Comparison of ENCODE assay signal across 9 cellular contexts in the genomic region with DNA sequence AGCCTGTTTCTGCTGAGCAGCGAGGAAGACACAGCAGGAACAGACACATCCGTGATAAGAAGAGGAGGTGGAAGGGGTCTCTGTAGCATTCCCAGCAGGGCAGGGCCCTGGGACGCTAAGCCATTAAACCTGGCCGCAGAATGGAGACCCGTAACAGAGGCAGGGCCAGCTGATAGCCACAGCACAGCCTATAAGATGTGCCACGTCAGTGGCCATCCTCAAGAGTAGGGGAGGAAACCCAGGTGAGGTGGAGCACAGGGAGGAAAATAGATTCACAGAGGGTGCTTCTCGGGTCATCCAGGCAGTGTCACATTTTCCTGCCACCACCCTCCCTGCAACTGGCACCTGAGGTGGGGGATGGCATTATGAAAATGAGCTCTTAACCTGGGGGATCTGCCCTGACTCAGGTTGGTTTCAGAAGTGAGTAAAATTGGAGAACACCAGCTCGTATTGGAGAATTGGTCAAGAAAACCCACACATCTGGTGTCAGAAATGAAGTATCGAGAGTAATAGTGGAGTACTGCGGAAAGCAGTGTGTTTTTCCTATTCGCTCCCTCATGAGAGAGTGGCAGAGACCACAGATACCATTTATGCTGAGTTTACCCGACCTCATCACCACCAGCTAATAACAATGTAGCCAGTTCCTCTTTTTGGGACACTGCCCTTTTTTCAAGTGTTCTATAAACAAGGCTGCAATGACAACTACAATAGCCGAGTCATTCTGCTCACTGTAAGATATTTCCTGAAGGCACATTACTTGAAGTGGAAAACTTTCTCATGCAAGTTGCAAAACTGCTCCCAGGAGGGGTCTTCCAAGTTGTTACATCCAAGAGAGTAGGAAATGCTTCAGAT.
DNase-seq lines count a peak whose midpoint lies in the region; ATAC-seq and TF ChIP-seq lines count a peak whose summit lies in the region.
"Had no signal": no experiment of that assay in that cellular context is flagged by ENCODE, and none has a peak within 500 bp of the region (broad histone marks: within the 10 kb centered on the region; RNA-seq: fewer than 3 reads in every experiment).

No MANE protein-coding gene starts in this region.

- peaks cover 2% of the 10 kb centered on the region in 2 donors for H3K36me3 Mint-ChIP-seq in activated T-cell treated with anti-CD3 and anti-CD28 coated beads, Interleukin-2, amount 50 U/mL, for 72 hours (ENCODE audit: insufficient read depth in 2 of 2)

- peaks cover 3 to 11% of the 10 kb centered on the region in 2 donors for H3K9me3 Mint-ChIP-seq in activated T-cell treated with anti-CD3 and anti-CD28 coated beads, Interleukin-2, amount 50 U/mL, for 72 hours

- no peaks in the 10 kb centered on the region for H4K20me1 ChIP-seq in OCI-LY3 (ENCODE audit: insufficient read depth, low read length)

- H3K4me3 Mint-ChIP-seq in activated T-cell treated with anti-CD3 and anti-CD28 coated beads, Interleukin-2, amount 50 U/mL, for 72 hours: no peak overlapping the region

- TF ChIP-seq CTCF in OCI-LY3 (IDR thresholded peaks at IDR 0.05; ENCODE audit: low read depth, low read length) (no peak), ascending aorta (IDR thresholded peaks at IDR 0.05) (no peak)

- peaks cover 8% of the 10 kb centered on the region; the same call in 1 of the 2 replicates for H3K27me3 ChIP-seq in OCI-LY3 (ENCODE audit: low read depth, low read length)
- no peaks in the 10 kb centered on the region for H3K27me3 ChIP-seq in aorta (ENCODE audit: control insufficient read depth in 1 of 2, insufficient read depth in 2 of 2, low read length in 1 of 2)
- H3K27me3 ChIP-seq in ascending aorta: no peaks in the 10 kb centered on the region

- H3K9ac ChIP-seq in OCI-LY3 (ENCODE audit: low read length): peak overlapping the region; percentile 69

- H3K4me1 ChIP-seq in OCI-LY3 (ENCODE audit: low read length) (peaks cover 63% of the 10 kb centered on the region), aorta (ENCODE audit: control insufficient read depth in 1 of 2, insufficient read depth in 2 of 2, low read length in 2 of 2) (no peaks in the 10 kb centered on the region), ascending aorta (no peaks in the 10 kb centered on the region)

- H3K27ac ChIP-seq in OCI-LY3 (ENCODE audit: low read length) (peak overlapping the region; percentile 92), aorta (ENCODE audit: low read depth in 1 of 2, low read length in 2 of 2) (no peak overlapping the region), ascending aorta (no peak overlapping the region)

- H3K4me1 Mint-ChIP-seq in activated T-cell treated with anti-CD3 and anti-CD28 coated beads, Interleukin-2, amount 50 U/mL, for 72 hours (ENCODE audit: low read depth): peaks cover 5% of the 10 kb centered on the region

- H3K4me3 ChIP-seq in OCI-LY3 (ENCODE audit: low read length) (peak overlapping the region; percentile 66), aorta (ENCODE audit: low read length in 2 of 2) (no peak overlapping the region), ascending aorta (no peak overlapping the region)

- intact Hi-C loops in aorta (cut with DNase I) (no loop called here), ascending aorta (cut with DNase I) (no loop called here)

- WGBS in aorta, 2 donors: 63 to 68% methylated on average over 13 of the region's 13 CpGs

- peak overlapping the region; percentile 92 for H3K4me2 ChIP-seq in OCI-LY3 (ENCODE audit: low read length)

- no peaks in the 10 kb centered on the region for H3K79me2 ChIP-seq in OCI-LY3 (ENCODE audit: low read length)

- H3K9me3 ChIP-seq in OCI-LY3 (ENCODE audit: insufficient read depth, low read length) (no peaks in the 10 kb centered on the region), aorta (ENCODE audit: control insufficient read depth, low read length) (no peaks in the 10 kb centered on the region), ascending aorta (peaks cover 0 to 8% of the 10 kb centered on the region in 2 donors)

- H3K36me3 ChIP-seq in OCI-LY3 (replicated peaks; ENCODE audit: low read depth, low read length): no peaks in the 10 kb centered on the region
- no peaks in the 10 kb centered on the region for H3K36me3 ChIP-seq in aorta (ENCODE audit: control insufficient read depth in 1 of 2, insufficient read depth in 2 of 2, low read length in 1 of 2)
- no peaks in the 10 kb centered on the region for H3K36me3 ChIP-seq in ascending aorta

- H3K27me3 Mint-ChIP-seq in activated T-cell treated with anti-CD3 and anti-CD28 coated beads, Interleukin-2, amount 50 U/mL, for 72 hours (ENCODE audit: low read depth): peaks cover 8% of the 10 kb centered on the region

- DNase-seq in activated T-cell treated with anti-CD3 and anti-CD28 coated beads, Interleukin-2, amount 50 U/mL, for 72 hours: peak in 1 of 2 donors; percentile 3
- no peak for DNase-seq in activated T-cell treated with anti-CD3 and anti-CD28 coated beads, Interleukin-2, amount 50 U/mL, for 1 hour
- peak in 1 of 2 donors; percentile 24 for DNase-seq in aorta
- DNase-seq in SW 1271 (lab: John Stamatoyannopoulos, UW): no peak
- no peak for DNase-seq in anterior cingulate cortex (lab: John Stamatoyannopoulos, UW)
- no peak for DNase-seq in ascending aorta (ENCODE audit: low spot score in 2 of 2)

- H3K27ac Mint-ChIP-seq in activated T-cell treated with anti-CD3 and anti-CD28 coated beads, Interleukin-2, amount 50 U/mL, for 72 hours: no peak overlapping the region
- H3K27ac Mint-ChIP-seq: IgD-negative memory B cell had no signal

- peak; percentile 37 to 45 for ATAC-seq in activated T-cell treated with anti-CD3 and anti-CD28 coated beads, Interleukin-2, amount 50 U/mL, for 72 hours (replicated peaks in 1 of 2)
- peak; percentile 83 for ATAC-seq in HG02973 (IDR thresholded peaks at IDR 0.05; ENCODE audit: unreplicated experiment)
- peak; percentile 15 for ATAC-seq in aorta (ENCODE audit: low FRiP score)

- peak overlapping the region; percentile 35; the same call in 1 of the 2 replicates for H2AFZ ChIP-seq in OCI-LY3 (ENCODE audit: low read depth, low read length)

Comparison
In these comparisons a context has a peak if more than half of its experiments do, and no peak if none do; other contexts are left out.
1. ATAC-seq: peak in every context shown above with its lines; median percentile 83 in HG02973; 41 in activated T-cell treated with anti-CD3 and anti-CD28 coated beads, Interleukin-2, amount 50 U/mL, for 72 hours; 15 in aorta.